Comparison of ENCODE assay signal across 17 cellular contexts in the genomic region with DNA sequence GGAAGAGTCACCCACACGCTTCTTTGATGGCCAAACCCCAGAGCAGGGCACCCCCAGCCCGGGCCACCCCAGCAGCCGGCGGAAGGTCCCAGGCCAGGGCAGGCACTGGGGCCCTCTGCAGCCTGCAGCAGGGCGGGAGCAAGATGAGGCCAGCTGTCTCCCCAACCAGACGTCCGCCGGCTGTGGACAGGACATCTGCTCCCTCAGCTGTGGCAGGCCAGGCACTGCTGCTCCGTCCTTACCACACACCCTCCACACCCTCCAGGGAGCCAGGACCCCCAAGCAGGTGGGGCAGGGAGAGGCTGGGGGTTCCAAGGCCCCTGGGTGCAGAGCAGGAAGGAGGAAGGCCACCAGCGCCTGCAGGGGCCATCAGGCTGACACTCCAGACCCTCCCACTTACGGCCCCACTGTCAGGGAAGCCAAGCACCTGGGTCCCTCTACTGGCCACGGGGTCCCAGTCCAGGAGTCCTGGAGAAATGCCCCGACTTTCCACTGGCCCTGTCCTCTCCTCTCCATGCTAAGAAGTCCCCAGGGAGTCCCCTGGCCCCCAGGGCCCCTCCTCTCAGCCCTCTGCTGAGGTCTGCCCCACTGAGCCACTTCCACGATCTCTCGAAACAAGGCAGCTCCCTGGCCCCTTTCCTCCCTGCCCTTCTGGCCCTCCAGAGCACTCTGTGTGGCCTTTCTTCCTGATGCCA. TPM values are rescaled to one million over a fixed set of nuclear protein-coding genes. Genes with fewer than 3 reads are reported as not detected.
DNase-seq lines count a peak whose midpoint lies in the region; ATAC-seq and TF ChIP-seq lines count a peak whose summit lies in the region.
"Had no signal": no experiment of that assay in that cellular context is flagged by ENCODE, and none has a peak within 500 bp of the region (broad histone marks: within the 10 kb centered on the region; RNA-seq: fewer than 3 reads in every experiment).

No MANE protein-coding gene starts in this region.

- DNase-seq in NCI-H524 (lab: John Stamatoyannopoulos, UW) (peak; percentile 36 to 73), osteoblast (ENCODE audit: insufficient read length, low spot score, missing footprints) (peak; percentile 75), inferior parietal cortex (ENCODE audit: extremely low spot score) (no peak), GM03348 (ENCODE audit: low spot score) (no peak)
- DNase-seq in effector CD4-positive, alpha-beta T cell = peak; percentile 1
- DNase-seq: activated CD8-positive, alpha-beta T cell treated with anti-CD3 and anti-CD28 coated beads for 36 hours; CD4-positive, CD25-positive, alpha-beta regulatory T cell; NCI-H2171; stimulated activated CD4-positive, alpha-beta T cell treated with anti-CD3 and anti-CD28 coated beads, Interleukin-2, amount 100 ng/mL, for 48 hours; substantia nigra had no signal

- H3K27ac ChIP-seq in BLaER1 (no peak overlapping the region; the same call in 1 of the 2 replicates), osteoblast (ENCODE audit: low read depth, low read length) (no peak overlapping the region)
- H3K27ac ChIP-seq: epithelial cell of prostate, KMS-11, SK-N-MC had no signal

- TF ChIP-seq CTCF in osteoblast (IDR thresholded peaks at IDR 0.05; ENCODE audit: extremely low read depth, low read depth, low read length) = no peak

- no peaks in the 10 kb centered on the region for H3K9me3 ChIP-seq in BLaER1
- no peaks in the 10 kb centered on the region for H3K9me3 ChIP-seq in osteoblast (ENCODE audit: low read depth, low read length)

- H3K36me3 ChIP-seq in BLaER1 = no peaks in the 10 kb centered on the region
- H3K36me3 ChIP-seq in osteoblast (ENCODE audit: insufficient read depth, low read length) = no peaks in the 10 kb centered on the region

- ATAC-seq in HG03280 (IDR thresholded peaks at IDR 0.05; ENCODE audit: unreplicated experiment) (no peak), HG02759 (IDR thresholded peaks at IDR 0.05; ENCODE audit: unreplicated experiment) (no peak)
- ATAC-seq: activated CD8-positive, alpha-beta T cell treated with anti-CD3 and anti-CD28 coated beads for 36 hours; naive thymus-derived CD4-positive, alpha-beta T cell had no signal

- H3K4me3 ChIP-seq in BLaER1 (no peak overlapping the region), osteoblast (ENCODE audit: insufficient read depth, low read length) (no peak overlapping the region)
- H3K4me3 ChIP-seq: SK-N-MC had no signal

- H3K27me3 ChIP-seq in BLaER1 (peaks cover 8% of the 10 kb centered on the region), osteoblast (ENCODE audit: insufficient read depth, low read length) (peaks cover 7% of the 10 kb centered on the region)

- peaks cover 17% of the 10 kb centered on the region; the same call in 1 of the 2 replicates for H4K20me1 ChIP-seq in BLaER1
- no peaks in the 10 kb centered on the region for H4K20me1 ChIP-seq in osteoblast (ENCODE audit: insufficient read depth, low read length)

- H3K4me1 ChIP-seq in BLaER1 = peaks cover 85% of the 10 kb centered on the region
- H3K4me1 ChIP-seq in osteoblast (ENCODE audit: insufficient read depth, low read length) = peaks cover 4% of the 10 kb centered on the region

- H3K4me2 ChIP-seq in BLaER1 = peak overlapping the region; percentile 55
- H3K4me2 ChIP-seq in osteoblast (ENCODE audit: insufficient read depth, low read length) = no peak overlapping the region
- H3K4me2 ChIP-seq: KMS-11 had no signal

- no peak overlapping the region for H3K9ac ChIP-seq in BLaER1
- H3K9ac ChIP-seq: KMS-11 had no signal

- H3K79me2 ChIP-seq in osteoblast (ENCODE audit: insufficient read depth, low read length) = no peaks in the 10 kb centered on the region

- no peak overlapping the region for H2AFZ ChIP-seq in osteoblast (ENCODE audit: low read length)

RNA-seq across cellular contexts. Expression of a gene that starts 5.6 kb away (rescaled TPM):
- 0.36 and 0.88 TPM in 2 replicates for total RNA-seq in osteoblast
- total RNA-seq: activated CD8-positive, alpha-beta T cell treated with anti-CD3 and anti-CD28 coated beads for 36 hours had no signal

Comparison
In these comparisons a context has a peak if more than half of its experiments do, and no peak if none do; other contexts are left out.
1. DNase-seq: peak in NCI-H524 (2 of 2), effector CD4-positive, alpha-beta T cell (single experiment) and osteoblast (single experiment); none in inferior parietal cortex (single experiment) and GM03348 (single experiment).